In the genomic region with DNA sequence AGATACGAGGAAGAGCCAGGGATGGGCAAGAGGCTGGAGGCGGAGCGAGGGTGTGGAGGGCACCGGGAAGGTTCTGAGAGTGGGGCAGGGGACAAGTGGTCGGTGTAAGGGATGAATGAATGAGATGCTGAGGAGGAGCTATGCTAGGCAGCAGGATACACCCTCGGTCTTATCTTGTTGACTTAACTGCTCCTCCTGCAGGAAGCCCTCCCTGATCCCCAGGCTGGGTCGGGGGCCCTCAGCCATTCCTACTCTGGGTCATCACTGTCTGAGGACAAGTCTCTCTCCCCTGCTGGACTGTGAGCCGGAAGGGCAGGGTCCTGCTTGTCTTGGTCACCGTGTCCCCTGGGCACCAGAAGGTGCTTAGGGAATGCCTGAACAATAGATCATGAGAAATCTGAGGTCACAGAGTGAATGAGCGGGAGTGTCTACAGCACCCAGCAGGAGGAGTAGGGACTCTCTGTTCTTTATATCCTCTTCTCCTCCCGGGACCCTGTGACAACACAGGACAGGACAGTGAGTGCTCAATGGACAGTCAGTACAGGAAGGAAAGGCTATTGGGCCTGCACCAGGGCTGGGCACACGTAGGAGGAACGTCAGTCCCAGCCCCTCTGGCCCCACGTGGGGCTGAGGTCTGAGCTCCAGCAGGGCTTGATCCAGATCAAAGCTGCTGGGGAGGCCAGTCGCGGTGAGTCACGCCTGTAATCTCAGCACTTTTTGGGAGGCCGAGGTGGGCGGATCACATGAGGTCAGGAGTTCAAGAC, we compare ENCODE assay signal across 8 cellular contexts. TPM values are rescaled to one million over a fixed set of nuclear protein-coding genes. Genes with fewer than 3 reads are reported as not detected.
DNase-seq lines count a peak whose midpoint lies in the region; ATAC-seq and TF ChIP-seq lines count a peak whose summit lies in the region.

No MANE protein-coding gene starts in this region.

- H3K27ac ChIP-seq in hepatocyte, result no peak overlapping the region
- H3K27ac ChIP-seq in testis, result peak overlapping the region in 1 of 2 donors; percentile 50
- no peak overlapping the region for H3K27ac ChIP-seq in prostate gland

- H3K4me1 ChIP-seq in hepatocyte (ENCODE audit: insufficient read depth) (peaks cover 15% of the 10 kb centered on the region), testis (peaks cover 16% of the 10 kb centered on the region), prostate gland (replicated peaks) (peaks cover 19% of the 10 kb centered on the region)

- peak overlapping the region; percentile 81 for H3K4me2 ChIP-seq in hepatocyte

- no peak for TF ChIP-seq CTCF in hepatocyte (IDR thresholded peaks at IDR 0.05; ENCODE audit: poor library complexity)
- peak in 1 of 3 experiments; percentile 15 for TF ChIP-seq CTCF in testis (IDR thresholded peaks at IDR 0.05)
- TF ChIP-seq CTCF in prostate gland (IDR thresholded peaks at IDR 0.05), result no peak

- H3K27me3 ChIP-seq in hepatocyte (peaks cover 21% of the 10 kb centered on the region), testis (no peaks in the 10 kb centered on the region), prostate gland (replicated peaks; ENCODE audit: insufficient read depth) (peaks cover 2% of the 10 kb centered on the region)

- no peak for ATAC-seq in activated T-cell treated with anti-CD3 and anti-CD28 coated beads, Interleukin-2, amount 50 U/mL, for 4 hours
- ATAC-seq in GM19455 (IDR thresholded peaks at IDR 0.05; ENCODE audit: unreplicated experiment), result no peak

- H4K20me1 ChIP-seq in hepatocyte (ENCODE audit: insufficient read depth, poor library complexity, severe bottlenecking), result no peaks in the 10 kb centered on the region

- intact Hi-C loops in testis (cut with DNase I; ENCODE audit: low total_unique reads), result no loop called here
- intact Hi-C loops in prostate gland (cut with DNase I), result no loop called here

- no peak for DNase-seq in activated T-cell treated with anti-CD3 and anti-CD28 coated beads, Interleukin-2, amount 50 U/mL, for 4 hours
- DNase-seq in activated T-cell treated with anti-CD3 and anti-CD28 coated beads, Interleukin-2, amount 50 U/mL, for 1 hour, result no peak
- DNase-seq in activated T-cell treated with anti-CD3 and anti-CD28 coated beads, Interleukin-2, amount 50 U/mL, for 48 hours, result peak; percentile 42 to 43
- DNase-seq in hepatocyte (ENCODE audit: low spot score) (peak; percentile 76), testis (peak; percentile 62), prostate gland (ENCODE audit: low spot score) (no peak), NCI-H748 treated with DMSO at 0.1 percent for 48 hours (lab: John Stamatoyannopoulos, UW) (no peak)

- no peak overlapping the region for H2AFZ ChIP-seq in hepatocyte

- H3K79me2 ChIP-seq in hepatocyte, result no peaks in the 10 kb centered on the region

- TF ChIP-seq POLR2A in testis (IDR thresholded peaks at IDR 0.05) (no peak), prostate gland (IDR thresholded peaks at IDR 0.05) (no peak)

- H3K9me2 ChIP-seq in hepatocyte (replicated peaks; ENCODE audit: insufficient read depth), result no peaks in the 10 kb centered on the region

- no peaks in the 10 kb centered on the region for H3K36me3 Mint-ChIP-seq in activated T-cell treated with anti-CD3 and anti-CD28 coated beads, Interleukin-2, amount 50 U/mL, for 4 hours (ENCODE audit: insufficient read depth)

- H3K4me1 Mint-ChIP-seq in activated T-cell treated with anti-CD3 and anti-CD28 coated beads, Interleukin-2, amount 50 U/mL, for 4 hours (ENCODE audit: low read depth), result peaks cover 20% of the 10 kb centered on the region

- 34% methylated on average over 19 of the region's 19 CpGs for WGBS in hepatocyte (ENCODE audit: low lambda C conversion rate, missing lambda C conversion rate)
- WGBS in testis, 2 donors, result 20 to 33% methylated on average over 8 to 19 of the region's 19 CpGs
- WGBS in prostate gland, result 61% methylated on average over 18 of the region's 19 CpGs

- peaks cover 31% of the 10 kb centered on the region for H3K27me3 Mint-ChIP-seq in activated T-cell treated with anti-CD3 and anti-CD28 coated beads, Interleukin-2, amount 50 U/mL, for 4 hours (ENCODE audit: low read depth)

- peak overlapping the region; percentile 58 for H3K4me3 Mint-ChIP-seq in activated T-cell treated with anti-CD3 and anti-CD28 coated beads, Interleukin-2, amount 50 U/mL, for 4 hours

- H3K9me3 Mint-ChIP-seq in activated T-cell treated with anti-CD3 and anti-CD28 coated beads, Interleukin-2, amount 50 U/mL, for 4 hours, result no peaks in the 10 kb centered on the region

- no peaks in the 10 kb centered on the region for H3K36me3 ChIP-seq in hepatocyte (replicated peaks; ENCODE audit: insufficient read depth, low read depth)
- no peaks in the 10 kb centered on the region for H3K36me3 ChIP-seq in testis (ENCODE audit: low read depth, missing control alignments)
- H3K36me3 ChIP-seq in prostate gland, result no peaks in the 10 kb centered on the region

- no peak overlapping the region for H3K4me3 ChIP-seq in hepatocyte
- peak overlapping the region in 1 of 2 donors; percentile 42 for H3K4me3 ChIP-seq in testis
- peak overlapping the region in 1 of 2 donors; percentile 16 for H3K4me3 ChIP-seq in prostate gland

- no peaks in the 10 kb centered on the region for H3K9me3 ChIP-seq in hepatocyte (ENCODE audit: low read depth)
- no peaks in the 10 kb centered on the region for H3K9me3 ChIP-seq in testis
- no peaks in the 10 kb centered on the region for H3K9me3 ChIP-seq in prostate gland

RNA-seq across cellular contexts. Expression of a gene that starts 6.5 kb away (rescaled TPM):
- total RNA-seq in activated T-cell treated with anti-CD3 and anti-CD28 coated beads, Interleukin-2, amount 50 U/mL, for 4 hours, result under 1 TPM; 0.30 to 0.45 (median 0.33) TPM
- total RNA-seq in hepatocyte (0.08 and 0.27 TPM in 2 replicates), testis (1 to 10 TPM; 1.3 to 4.2 TPM), prostate gland (1 to 10 TPM; 3.6 to 4.1 TPM)
- polyA plus RNA-seq in hepatocyte (0.50 and 0.60 TPM in 2 replicates), testis (ENCODE audit: insufficient read depth, low read depth, low replicate concordance) (1.0 TPM)

RNA-seq across cellular contexts. Expression of a gene that starts 23.8 kb away (rescaled TPM):
- 10 to 100 TPM in 1 of 3 donors, 1 to 10 TPM in 2; 8.5 to 11.5 (median 9.1) TPM for total RNA-seq in activated T-cell treated with anti-CD3 and anti-CD28 coated beads, Interleukin-2, amount 50 U/mL, for 4 hours
- total RNA-seq in hepatocyte (24.6 and 25.7 TPM in 2 replicates), testis (10 to 100 TPM; 38.7 to 42.8 TPM), prostate gland (10 to 100 TPM; 57.0 to 80.4 TPM)
- polyA plus RNA-seq in hepatocyte (60.1 and 75.8 TPM in 2 replicates), testis (ENCODE audit: insufficient read depth, low read depth, low replicate concordance) (37.0 TPM)

RNA-seq across cellular contexts. Expression of a gene that starts 24.3 kb away (rescaled TPM):
- total RNA-seq in activated T-cell treated with anti-CD3 and anti-CD28 coated beads, Interleukin-2, amount 50 U/mL, for 4 hours, result 10 to 100 TPM; 12.3 to 15.5 (median 14.5) TPM
- total RNA-seq in hepatocyte (8.4 and 12.5 TPM in 2 replicates), testis (10 to 100 TPM; 38.2 to 43.7 TPM), prostate gland (10 to 100 TPM; 21.4 to 30.4 TPM)
- polyA plus RNA-seq in hepatocyte (15.6 and 17.1 TPM in 2 replicates), testis (ENCODE audit: insufficient read depth, low read depth, low replicate concordance) (14.1 TPM)

Comparison
In these comparisons a context has a peak if more than half of its experiments do, and no peak if none do; other contexts are left out.
1. DNase-seq: peak in activated T-cell treated with anti-CD3 and anti-CD28 coated beads, Interleukin-2, amount 50 U/mL, for 48 hours (2 of 2), hepatocyte (single experiment) and testis (single experiment); none in activated T-cell treated with anti-CD3 and anti-CD28 coated beads, Interleukin-2, amount 50 U/mL, for 4 hours (single experiment), activated T-cell treated with anti-CD3 and anti-CD28 coated beads, Interleukin-2, amount 50 U/mL, for 1 hour (single experiment), prostate gland (single experiment) and NCI-H748 treated with DMSO at 0.1 percent for 48 hours (single experiment).